ENCODE assay signal across 1 cellular context in the genomic region with DNA sequence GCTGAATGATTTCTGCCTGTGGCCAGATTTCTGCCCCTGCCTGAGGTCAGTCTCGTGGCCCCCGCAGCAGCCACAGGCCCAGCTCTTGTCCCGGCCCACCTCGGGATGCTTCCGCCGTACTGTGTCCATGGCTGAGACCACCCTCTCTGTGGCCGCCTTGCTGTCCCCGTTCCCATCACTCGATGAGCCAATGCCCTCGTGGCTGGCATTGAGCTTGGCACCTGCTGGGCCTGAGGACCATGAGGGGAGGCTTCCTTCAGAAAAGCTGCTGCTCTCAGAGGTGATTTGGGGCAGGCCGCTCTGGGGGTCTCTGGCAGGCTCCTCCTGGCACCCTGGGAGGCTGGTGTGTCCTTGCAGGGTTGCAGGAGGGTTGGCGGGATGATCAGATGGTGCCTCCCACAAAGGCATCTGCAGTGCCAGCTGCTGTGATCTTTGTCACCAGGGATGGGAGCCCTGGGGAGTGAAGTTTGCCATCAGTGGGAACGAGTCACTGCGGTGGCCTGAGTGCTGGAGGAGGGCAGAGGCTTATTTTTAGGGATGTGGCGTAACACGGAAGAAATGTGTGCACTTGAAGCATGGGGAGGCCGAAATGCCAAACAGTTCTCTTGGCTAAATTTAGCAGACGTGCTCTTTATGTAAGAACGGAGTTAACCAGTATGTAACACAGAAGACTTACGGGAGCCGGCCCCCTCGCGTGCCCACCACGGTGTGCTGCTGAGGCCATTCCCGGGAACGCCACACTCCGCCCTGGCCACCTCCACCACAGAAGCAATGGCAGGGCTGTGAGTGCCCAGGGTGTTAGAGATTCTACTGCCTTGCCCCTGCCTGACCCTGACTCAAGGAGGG.
TF ChIP-seq lines count a peak whose summit lies in the region.

No MANE protein-coding gene starts in this region.

TF ChIP-seq in GM23338, 12 proteins besides CTCF, POLR2A, EP300 and RAD21 (continued from another document):
- TF ChIP-seq, protein P1, sequence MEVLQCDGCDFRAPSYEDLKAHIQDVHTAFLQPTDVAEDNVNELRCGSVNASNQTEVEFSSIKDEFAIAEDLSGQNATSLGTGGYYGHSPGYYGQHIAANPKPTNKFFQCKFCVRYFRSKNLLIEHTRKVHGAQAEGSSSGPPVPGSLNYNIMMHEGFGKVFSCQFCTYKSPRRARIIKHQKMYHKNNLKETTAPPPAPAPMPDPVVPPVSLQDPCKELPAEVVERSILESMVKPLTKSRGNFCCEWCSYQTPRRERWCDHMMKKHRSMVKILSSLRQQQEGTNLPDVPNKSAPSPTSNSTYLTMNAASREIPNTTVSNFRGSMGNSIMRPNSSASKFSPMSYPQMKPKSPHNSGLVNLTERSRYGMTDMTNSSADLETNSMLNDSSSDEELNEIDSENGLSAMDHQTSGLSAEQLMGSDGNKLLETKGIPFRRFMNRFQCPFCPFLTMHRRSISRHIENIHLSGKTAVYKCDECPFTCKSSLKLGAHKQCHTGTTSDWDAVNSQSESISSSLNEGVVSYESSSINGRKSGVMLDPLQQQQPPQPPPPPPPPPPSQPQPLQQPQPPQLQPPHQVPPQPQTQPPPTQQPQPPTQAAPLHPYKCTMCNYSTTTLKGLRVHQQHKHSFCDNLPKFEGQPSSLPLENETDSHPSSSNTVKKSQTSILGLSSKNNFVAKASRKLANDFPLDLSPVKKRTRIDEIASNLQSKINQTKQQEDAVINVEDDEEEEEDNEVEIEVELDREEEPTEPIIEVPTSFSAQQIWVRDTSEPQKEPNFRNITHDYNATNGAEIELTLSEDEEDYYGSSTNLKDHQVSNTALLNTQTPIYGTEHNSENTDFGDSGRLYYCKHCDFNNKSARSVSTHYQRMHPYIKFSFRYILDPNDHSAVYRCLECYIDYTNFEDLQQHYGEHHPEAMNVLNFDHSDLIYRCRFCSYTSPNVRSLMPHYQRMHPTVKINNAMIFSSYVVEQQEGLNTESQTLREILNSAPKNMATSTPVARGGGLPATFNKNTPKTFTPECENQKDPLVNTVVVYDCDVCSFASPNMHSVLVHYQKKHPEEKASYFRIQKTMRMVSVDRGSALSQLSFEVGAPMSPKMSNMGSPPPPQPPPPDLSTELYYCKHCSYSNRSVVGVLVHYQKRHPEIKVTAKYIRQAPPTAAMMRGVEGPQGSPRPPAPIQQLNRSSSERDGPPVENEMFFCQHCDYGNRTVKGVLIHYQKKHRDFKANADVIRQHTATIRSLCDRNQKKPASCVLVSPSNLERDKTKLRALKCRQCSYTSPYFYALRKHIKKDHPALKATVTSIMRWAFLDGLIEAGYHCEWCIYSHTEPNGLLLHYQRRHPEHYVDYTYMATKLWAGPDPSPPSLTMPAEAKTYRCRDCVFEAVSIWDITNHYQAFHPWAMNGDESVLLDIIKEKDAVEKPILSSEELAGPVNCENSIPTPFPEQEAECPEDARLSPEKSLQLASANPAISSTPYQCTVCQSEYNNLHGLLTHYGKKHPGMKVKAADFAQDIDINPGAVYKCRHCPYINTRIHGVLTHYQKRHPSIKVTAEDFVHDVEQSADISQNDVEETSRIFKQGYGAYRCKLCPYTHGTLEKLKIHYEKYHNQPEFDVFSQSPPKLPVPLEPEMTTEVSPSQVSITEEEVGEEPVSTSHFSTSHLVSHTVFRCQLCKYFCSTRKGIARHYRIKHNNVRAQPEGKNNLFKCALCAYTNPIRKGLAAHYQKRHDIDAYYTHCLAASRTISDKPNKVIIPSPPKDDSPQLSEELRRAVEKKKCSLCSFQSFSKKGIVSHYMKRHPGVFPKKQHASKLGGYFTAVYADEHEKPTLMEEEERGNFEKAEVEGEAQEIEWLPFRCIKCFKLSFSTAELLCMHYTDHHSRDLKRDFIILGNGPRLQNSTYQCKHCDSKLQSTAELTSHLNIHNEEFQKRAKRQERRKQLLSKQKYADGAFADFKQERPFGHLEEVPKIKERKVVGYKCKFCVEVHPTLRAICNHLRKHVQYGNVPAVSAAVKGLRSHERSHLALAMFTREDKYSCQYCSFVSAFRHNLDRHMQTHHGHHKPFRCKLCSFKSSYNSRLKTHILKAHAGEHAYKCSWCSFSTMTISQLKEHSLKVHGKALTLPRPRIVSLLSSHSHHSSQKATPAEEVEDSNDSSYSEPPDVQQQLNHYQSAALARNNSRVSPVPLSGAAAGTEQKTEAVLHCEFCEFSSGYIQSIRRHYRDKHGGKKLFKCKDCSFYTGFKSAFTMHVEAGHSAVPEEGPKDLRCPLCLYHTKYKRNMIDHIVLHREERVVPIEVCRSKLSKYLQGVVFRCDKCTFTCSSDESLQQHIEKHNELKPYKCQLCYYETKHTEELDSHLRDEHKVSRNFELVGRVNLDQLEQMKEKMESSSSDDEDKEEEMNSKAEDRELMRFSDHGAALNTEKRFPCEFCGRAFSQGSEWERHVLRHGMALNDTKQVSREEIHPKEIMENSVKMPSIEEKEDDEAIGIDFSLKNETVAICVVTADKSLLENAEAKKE (CRISPR knock-in tag; IDR thresholded peaks at IDR 0.05) = no peak
- TF ChIP-seq JUNB (IDR thresholded peaks at IDR 0.05; ENCODE audit: unreplicated experiment) (no peak), EZH2 (IDR thresholded peaks at IDR 0.05; ENCODE audit: low read depth, unreplicated experiment) (no peak), NANOG (IDR thresholded peaks at IDR 0.05; ENCODE audit: borderline replicate concordance) (no peak), ZNF331 (CRISPR knock-in tag; IDR thresholded peaks at IDR 0.05; ENCODE audit: low read depth) (no peak), ZNF114 (CRISPR knock-in tag; IDR thresholded peaks at IDR 0.05) (no peak), EZH2phosphoT487 (IDR thresholded peaks at IDR 0.05; ENCODE audit: unreplicated experiment) (no peak), CREB1 (CRISPR knock-in tag; IDR thresholded peaks at IDR 0.05; ENCODE audit: low read depth) (no peak)
- TF ChIP-seq, protein P2, sequence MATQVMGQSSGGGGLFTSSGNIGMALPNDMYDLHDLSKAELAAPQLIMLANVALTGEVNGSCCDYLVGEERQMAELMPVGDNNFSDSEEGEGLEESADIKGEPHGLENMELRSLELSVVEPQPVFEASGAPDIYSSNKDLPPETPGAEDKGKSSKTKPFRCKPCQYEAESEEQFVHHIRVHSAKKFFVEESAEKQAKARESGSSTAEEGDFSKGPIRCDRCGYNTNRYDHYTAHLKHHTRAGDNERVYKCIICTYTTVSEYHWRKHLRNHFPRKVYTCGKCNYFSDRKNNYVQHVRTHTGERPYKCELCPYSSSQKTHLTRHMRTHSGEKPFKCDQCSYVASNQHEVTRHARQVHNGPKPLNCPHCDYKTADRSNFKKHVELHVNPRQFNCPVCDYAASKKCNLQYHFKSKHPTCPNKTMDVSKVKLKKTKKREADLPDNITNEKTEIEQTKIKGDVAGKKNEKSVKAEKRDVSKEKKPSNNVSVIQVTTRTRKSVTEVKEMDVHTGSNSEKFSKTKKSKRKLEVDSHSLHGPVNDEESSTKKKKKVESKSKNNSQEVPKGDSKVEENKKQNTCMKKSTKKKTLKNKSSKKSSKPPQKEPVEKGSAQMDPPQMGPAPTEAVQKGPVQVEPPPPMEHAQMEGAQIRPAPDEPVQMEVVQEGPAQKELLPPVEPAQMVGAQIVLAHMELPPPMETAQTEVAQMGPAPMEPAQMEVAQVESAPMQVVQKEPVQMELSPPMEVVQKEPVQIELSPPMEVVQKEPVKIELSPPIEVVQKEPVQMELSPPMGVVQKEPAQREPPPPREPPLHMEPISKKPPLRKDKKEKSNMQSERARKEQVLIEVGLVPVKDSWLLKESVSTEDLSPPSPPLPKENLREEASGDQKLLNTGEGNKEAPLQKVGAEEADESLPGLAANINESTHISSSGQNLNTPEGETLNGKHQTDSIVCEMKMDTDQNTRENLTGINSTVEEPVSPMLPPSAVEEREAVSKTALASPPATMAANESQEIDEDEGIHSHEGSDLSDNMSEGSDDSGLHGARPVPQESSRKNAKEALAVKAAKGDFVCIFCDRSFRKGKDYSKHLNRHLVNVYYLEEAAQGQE (IDR thresholded peaks at IDR 0.05; ENCODE audit: unreplicated experiment) = no peak
TF ChIP-seq in GM23338: peak in this region for 0.
